In genomic region chr2:48039209-48039990, GRCh38 we compare ENCODE assay signal across 20 cellular contexts.
DNase-seq lines count a peak whose midpoint lies in the region; ATAC-seq, FAIRE-seq and TF ChIP-seq lines count a peak whose summit lies in the region.
"Had no signal": no experiment of that assay in that cellular context is flagged by ENCODE, and none has a peak within 500 bp of the region (broad histone marks: within the 10 kb centered on the region; RNA-seq: fewer than 3 reads in every experiment).

No MANE protein-coding gene starts in this region.

- H3K27ac Mint-ChIP-seq in activated CD8-positive, alpha-beta T cell treated with anti-CD3 and anti-CD28 coated beads for 36 hours = no peak overlapping the region
- no peak overlapping the region for H3K27ac Mint-ChIP-seq in activated CD8-positive, alpha-beta T cell treated with anti-CD3 and anti-CD28 coated beads, Interleukin-2, amount 10 ng/mL, durations not matched to agents 7 days and 5 days
- H3K27ac Mint-ChIP-seq: CD4-positive, alpha-beta memory T cell; HFFc6 had no signal

- no peak for DNase-seq in activated CD8-positive, alpha-beta T cell treated with anti-CD3 and anti-CD28 coated beads for 36 hours
- no peak for DNase-seq in activated CD8-positive, alpha-beta T cell treated with anti-CD3 and anti-CD28 coated beads, Interleukin-2, amount 10 ng/mL, durations not matched to agents 7 days and 5 days
- DNase-seq in K562 (ENCODE audit: extremely low read depth in 1 of 4, low spot score in 3 of 4) (no peak), NCI-H1436 treated with DMSO at 0.1 percent for 48 hours (lab: John Stamatoyannopoulos, UW) (no peak), ureter (ENCODE audit: low spot score) (no peak)
- DNase-seq: BE2C; Calu3; CD4-positive, alpha-beta memory T cell; COR-L47; DMS53; DMS79 treated with DMSO at 0.1 percent for 48 hours; GF-D8; H7; HFFc6 had no signal

- no peak overlapping the region for H3K9ac ChIP-seq in K562 (ENCODE audit: insufficient read depth in 1 of 2, low read depth in 2 of 2, low read length in 2 of 2)
- H3K9ac ChIP-seq: BLaER1 treated with 17β-estradiol and CSF1 and Interleukin-3, amounts not matched to agents 10 nM and 100 nM had no signal

- FAIRE-seq in K562 (lab: Jason Lieb, UNC) = no peak
- FAIRE-seq: GM12892, H1 had no signal

- H3K36me3 Mint-ChIP-seq in activated CD8-positive, alpha-beta T cell treated with anti-CD3 and anti-CD28 coated beads for 36 hours (ENCODE audit: low read depth) = no peaks in the 10 kb centered on the region
- H3K36me3 Mint-ChIP-seq in activated CD8-positive, alpha-beta T cell treated with anti-CD3 and anti-CD28 coated beads, Interleukin-2, amount 10 ng/mL, durations not matched to agents 7 days and 5 days (ENCODE audit: low read depth) = no peaks in the 10 kb centered on the region

- in situ Hi-C loops in K562 (cut with MboI) = no loop called here

- no peaks in the 10 kb centered on the region for H3K9me1 ChIP-seq in K562 (ENCODE audit: control insufficient read depth, insufficient read depth, low read length)

- intact Hi-C loops in activated CD8-positive, alpha-beta T cell treated with anti-CD3 and anti-CD28 coated beads for 36 hours (cut with micrococcal nuclease) = no loop called here
- intact Hi-C loops in K562 (cut with micrococcal nuclease) = no loop called here

- H3K9me3 ChIP-seq in HEK293 (ENCODE audit: control insufficient read depth, insufficient read depth, low read depth, low read length) (no peaks in the 10 kb centered on the region), K562 (replicated peaks; ENCODE audit: control insufficient read depth, insufficient read depth, low read depth, low read length) (peaks cover 3% of the 10 kb centered on the region)
- H3K9me3 ChIP-seq: BE2C had no signal

- no peak overlapping the region for H2AFZ ChIP-seq in K562 (ENCODE audit: low read depth, low read length)

- no TSS peak for BruUV-seq in K562 (replicated peaks; lab: Mats Ljungman, UMichigan)

- H3K9me3 Mint-ChIP-seq in activated CD8-positive, alpha-beta T cell treated with anti-CD3 and anti-CD28 coated beads for 36 hours = peaks cover 2% of the 10 kb centered on the region
- H3K9me3 Mint-ChIP-seq in activated CD8-positive, alpha-beta T cell treated with anti-CD3 and anti-CD28 coated beads, Interleukin-2, amount 10 ng/mL, durations not matched to agents 7 days and 5 days (ENCODE audit: insufficient read depth) = peaks cover 12% of the 10 kb centered on the region
- H3K9me3 Mint-ChIP-seq: HFFc6 had no signal

- H3K4me2 ChIP-seq in K562 (ENCODE audit: insufficient read depth, low read length) = no peak overlapping the region
- H3K4me2 ChIP-seq: BLaER1 treated with 17β-estradiol and CSF1 and Interleukin-3, amounts not matched to agents 10 nM and 100 nM had no signal

- CTCF ChIA-PET in activated CD8-positive, alpha-beta T cell treated with anti-CD3 and anti-CD28 coated beads for 36 hours (lab: Charles Lee) = no interaction called here
- CTCF ChIA-PET in activated CD8-positive, alpha-beta T cell treated with anti-CD3 and anti-CD28 coated beads, Interleukin-2, amount 10 ng/mL, durations not matched to agents 7 days and 5 days (lab: Charles Lee) = no interaction called here
- CTCF ChIA-PET in HEK293 (lab: Yijun Ruan, JAX) = no interaction called here
- CTCF ChIA-PET in K562 (lab: Yijun Ruan, JAX; ENCODE audit: low intra/inter-chr PET ratio) = no interaction called here

- no peak for TF ChIP-seq EP300 in K562 (IDR thresholded peaks at IDR 0.05; ENCODE audit: low read length)

- H3K4me1 ChIP-seq in HEK293 (ENCODE audit: control insufficient read depth, insufficient read depth, low read length) (no peaks in the 10 kb centered on the region), K562 (replicated peaks in 1 of 2; ENCODE audit: control insufficient read depth in 2 of 2, insufficient read depth in 2 of 2, low read length in 2 of 2) (no peaks in the 10 kb centered on the region; a peak in 1 of 5 replicates)
- H3K4me1 ChIP-seq: BE2C had no signal

- H4K20me1 ChIP-seq in K562 (replicated peaks; ENCODE audit: control insufficient read depth, insufficient read depth, low read length) = no peaks in the 10 kb centered on the region
- H4K20me1 ChIP-seq: BLaER1 treated with 17β-estradiol and CSF1 and Interleukin-3, amounts not matched to agents 10 nM and 100 nM had no signal

- H3K27ac ChIP-seq in HEK293 (ENCODE audit: extremely low read depth, low read depth, low read length) (no peak overlapping the region), K562 (ENCODE audit: extremely low read depth, low read depth, low read length) (no peak overlapping the region)
- H3K27ac ChIP-seq: 22Rv1; BLaER1 treated with 17β-estradiol and CSF1 and Interleukin-3, amounts not matched to agents 10 nM and 100 nM had no signal

- H3K4me1 Mint-ChIP-seq in activated CD8-positive, alpha-beta T cell treated with anti-CD3 and anti-CD28 coated beads for 36 hours (ENCODE audit: low read depth) = peaks cover 4% of the 10 kb centered on the region
- no peaks in the 10 kb centered on the region for H3K4me1 Mint-ChIP-seq in activated CD8-positive, alpha-beta T cell treated with anti-CD3 and anti-CD28 coated beads, Interleukin-2, amount 10 ng/mL, durations not matched to agents 7 days and 5 days (ENCODE audit: low read depth)

- H3K79me2 ChIP-seq in K562 (ENCODE audit: control insufficient read depth, insufficient read depth, low read length) = no peaks in the 10 kb centered on the region

- H3K4me3 ChIP-seq in HEK293 (ENCODE audit: low read depth, low read length) = no peak overlapping the region
- no peak overlapping the region for H3K4me3 ChIP-seq in K562
- H3K4me3 ChIP-seq: BLaER1 treated with 17β-estradiol and CSF1 and Interleukin-3, amounts not matched to agents 10 nM and 100 nM had no signal

- H3K27me3 Mint-ChIP-seq in activated CD8-positive, alpha-beta T cell treated with anti-CD3 and anti-CD28 coated beads for 36 hours = peaks cover 7% of the 10 kb centered on the region
- peaks cover 4% of the 10 kb centered on the region for H3K27me3 Mint-ChIP-seq in activated CD8-positive, alpha-beta T cell treated with anti-CD3 and anti-CD28 coated beads, Interleukin-2, amount 10 ng/mL, durations not matched to agents 7 days and 5 days (ENCODE audit: low read depth)

- no peak for ATAC-seq in activated CD8-positive, alpha-beta T cell treated with anti-CD3 and anti-CD28 coated beads for 36 hours
- no peak for ATAC-seq in activated CD8-positive, alpha-beta T cell treated with anti-CD3 and anti-CD28 coated beads, Interleukin-2, amount 10 ng/mL, durations not matched to agents 7 days and 5 days
- ATAC-seq in K562 = no peak
- ATAC-seq: HCT116 had no signal

- no peak for TF ChIP-seq POLR2A in K562 (conservative IDR thresholded peaks at IDR 0.05)

- TF ChIP-seq RAD21 in K562 (CRISPR knock-in tag; conservative IDR thresholded peaks at IDR 0.05 in 1 of 2, IDR thresholded peaks at IDR 0.05 in 1 of 2) = no peak

- H3K4me3 Mint-ChIP-seq in activated CD8-positive, alpha-beta T cell treated with anti-CD3 and anti-CD28 coated beads for 36 hours = no peak overlapping the region
- H3K4me3 Mint-ChIP-seq in activated CD8-positive, alpha-beta T cell treated with anti-CD3 and anti-CD28 coated beads, Interleukin-2, amount 10 ng/mL, durations not matched to agents 7 days and 5 days = no peak overlapping the region
- H3K4me3 Mint-ChIP-seq: CD4-positive, alpha-beta memory T cell; HFFc6 had no signal

- POLR2A ChIA-PET in activated CD8-positive, alpha-beta T cell treated with anti-CD3 and anti-CD28 coated beads for 36 hours (lab: Charles Lee) = no interaction called here
- POLR2A ChIA-PET in activated CD8-positive, alpha-beta T cell treated with anti-CD3 and anti-CD28 coated beads, Interleukin-2, amount 10 ng/mL, durations not matched to agents 7 days and 5 days (lab: Charles Lee) = no interaction called here
- POLR2A ChIA-PET in HEK293 (lab: Yijun Ruan, JAX) (no interaction called here), K562 (lab: Yijun Ruan, JAX) (no interaction called here)

- no peaks in the 10 kb centered on the region for H3K27me3 ChIP-seq in K562 (ENCODE audit: control insufficient read depth in 2 of 2, insufficient read depth in 2 of 2, low read length in 2 of 2)
- H3K27me3 ChIP-seq: BE2C; BLaER1 treated with 17β-estradiol and CSF1 and Interleukin-3, amounts not matched to agents 10 nM and 100 nM had no signal

- TF ChIP-seq CTCF in activated CD8-positive, alpha-beta T cell treated with anti-CD3 and anti-CD28 coated beads for 36 hours (IDR thresholded peaks at IDR 0.05) = peak; percentile 47
- TF ChIP-seq CTCF in HEK293 (tag by site-specific recombination; IDR thresholded peaks at IDR 0.05) (no peak), K562 (IDR thresholded peaks at IDR 0.05 in 2 of 3, conservative IDR thresholded peaks at IDR 0.05 in 1 of 3; ENCODE audit: insufficient read depth in 2 of 3, low read depth in 1 of 3, low read length in 3 of 3) (no peak)

- H3K36me3 ChIP-seq in HEK293 (ENCODE audit: control insufficient read depth in 2 of 2, insufficient read depth in 1 of 2, low read length in 2 of 2) (no peaks in the 10 kb centered on the region), K562 (ENCODE audit: control insufficient read depth, insufficient read depth, low read length) (no peaks in the 10 kb centered on the region)
- H3K36me3 ChIP-seq: BE2C; BLaER1 treated with 17β-estradiol and CSF1 and Interleukin-3, amounts not matched to agents 10 nM and 100 nM had no signal

- 0% methylated on average over 3 of the region's 3 CpGs for WGBS in K562 (ENCODE audit: insufficient coverage, low coverage, missing lambda C conversion rate)

TF ChIP-seq in K562, 482 proteins besides CTCF, POLR2A, EP300 and RAD21 (continues in another document):
- TF ChIP-seq ZNF740 (CRISPR knock-in tag; IDR thresholded peaks at IDR 0.05) (no peak), ZNF740 (tag; IDR thresholded peaks at IDR 0.05) (no peak), ZNF512 (tag; IDR thresholded peaks at IDR 0.05) (peak; percentile 91)
